Comparison of ENCODE assay signal across 13 cellular contexts in the genomic region with DNA sequence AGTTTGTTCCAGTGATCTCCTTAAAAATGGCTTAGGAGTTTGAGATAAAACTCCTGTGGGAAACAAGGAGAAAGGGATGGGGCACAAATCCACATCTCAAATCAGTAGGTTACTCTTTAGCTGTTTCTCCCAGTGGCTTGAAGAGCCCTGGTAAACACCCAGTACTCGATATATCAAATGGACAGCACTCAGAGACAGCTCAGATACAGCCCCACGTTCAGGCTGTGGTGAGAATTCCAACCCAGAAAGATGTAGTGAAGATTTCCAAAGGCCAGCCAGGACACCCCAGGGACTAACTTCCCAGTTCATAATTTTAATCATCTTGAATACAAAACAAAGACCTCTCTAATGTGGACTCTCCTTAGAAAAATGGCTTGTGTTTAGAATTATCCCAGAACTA. TPM values are rescaled to one million over a fixed set of nuclear protein-coding genes. Genes with fewer than 3 reads are reported as not detected.
A peak's percentile ranks its signal among the peaks of the same experiment; 100 is the strongest.
DNase-seq lines count a peak whose midpoint lies in the region; ATAC-seq, FAIRE-seq and TF ChIP-seq lines count a peak whose summit lies in the region.
"Had no signal": no experiment of that assay in that cellular context is flagged by ENCODE, and none has a peak within 500 bp of the region (broad histone marks: within the 10 kb centered on the region; RNA-seq: fewer than 3 reads in every experiment).

No MANE protein-coding gene starts in this region.

- POLR2A ChIA-PET in endothelial cell of umbilical vein (lab: Charles Lee), result interaction anchor here (1.3 kb wide), 2 partner anchors 13 to 126 kb away, joined by 6 to 7 read pairs; partner anchors contain the start of gene SRSF1

- BruUV-seq in endothelial cell of umbilical vein (replicated peaks; lab: Mats Ljungman, UMichigan), result no TSS peak

- H3K9me1 ChIP-seq in endothelial cell of umbilical vein (replicated peaks; ENCODE audit: control insufficient read depth, extremely low read depth, insufficient read depth, low read length), result no peaks in the 10 kb centered on the region

- H3K79me2 ChIP-seq in OCI-LY3 (ENCODE audit: low read length) (peaks cover 3% of the 10 kb centered on the region), endothelial cell of umbilical vein (ENCODE audit: control insufficient read depth, insufficient read depth, low read length) (peaks cover 5% of the 10 kb centered on the region)

- H3K4me2 ChIP-seq in OCI-LY3 (ENCODE audit: low read length) (peak overlapping the region; percentile 50), endothelial cell of umbilical vein (ENCODE audit: insufficient read depth, low read length) (no peak overlapping the region)

- TF ChIP-seq CTCF in OCI-LY3 (IDR thresholded peaks at IDR 0.05; ENCODE audit: low read depth, low read length) (no peak), endothelial cell of umbilical vein (IDR thresholded peaks at IDR 0.05; ENCODE audit: extremely low read depth in 1 of 2, insufficient read depth in 1 of 2, low read depth in 1 of 2, low read length in 2 of 2) (no peak)

- H2AFZ ChIP-seq in OCI-LY3 (ENCODE audit: low read depth, low read length), result no peak overlapping the region
- H2AFZ ChIP-seq in endothelial cell of umbilical vein (ENCODE audit: low read depth, low read length), result no peak overlapping the region

- peak; percentile 54 for ATAC-seq in sciatic nerve
- ATAC-seq in HG03280 (IDR thresholded peaks at IDR 0.05; ENCODE audit: unreplicated experiment), result no peak

- peak; percentile 49 for TF ChIP-seq POLR2A in endothelial cell of umbilical vein (IDR thresholded peaks at IDR 0.05; ENCODE audit: low read depth, low read length)

- H3K9ac ChIP-seq in OCI-LY3 (ENCODE audit: low read length) (no peak overlapping the region), endothelial cell of umbilical vein (replicated peaks; ENCODE audit: extremely low read depth, insufficient read depth, low read length) (no peak overlapping the region)

- FAIRE-seq in endothelial cell of umbilical vein (lab: Jason Lieb, UNC), result no peak
- FAIRE-seq: endometrium, G401.6 had no signal

- H3K36me3 ChIP-seq in OCI-LY3 (replicated peaks; ENCODE audit: low read depth, low read length) (peaks cover 28% of the 10 kb centered on the region), endothelial cell of umbilical vein (ENCODE audit: control insufficient read depth in 2 of 2, extremely low read depth in 1 of 2, insufficient read depth in 2 of 2, low read length in 2 of 2) (peaks cover 4 to 6% of the 10 kb centered on the region in 2 experiments)

- intact Hi-C loops in endothelial cell of umbilical vein (cut with micrococcal nuclease), result loop anchor here (2.0 kb wide), 1 partner anchor 144 kb away; the partner anchor contains the start of gene MRPS23
- intact Hi-C loops in sciatic nerve (cut with DNase I), result loop anchor here (5.0 kb wide), 1 partner anchor 137 kb away; no protein-coding TSS in a partner anchor
- intact Hi-C loops in head of caudate nucleus (cut with DNase I), result loop anchor here (2.0 kb wide), 1 partner anchor 102 kb away; no protein-coding TSS in a partner anchor

- 0 out of 2 replicates have a peak overlapping the region, but pooled peaks have one; percentile 13 for H3K4me3 ChIP-seq in OCI-LY3 (ENCODE audit: low read length)
- H3K4me3 ChIP-seq in endothelial cell of umbilical vein (replicated peaks in 1 of 3; ENCODE audit: insufficient read depth in 1 of 3, low read depth in 1 of 3, low read length in 3 of 3), result no peak overlapping the region

- CTCF ChIA-PET in endothelial cell of umbilical vein (lab: Charles Lee), result interaction anchor here (1.0 to 15.8 kb wide), 9 partner anchors 9 to 211 kb away, joined by 3 to 584 read pairs (median 6); partner anchors contain the start of genes MRPS23 and SRSF1

- H3K27ac ChIP-seq in OCI-LY3 (ENCODE audit: low read length) (peak overlapping the region; percentile 56), endothelial cell of umbilical vein (ENCODE audit: insufficient read depth, low read depth, low read length) (no peak overlapping the region)

- dilution Hi-C loops in endothelial cell of umbilical vein (cut with MboI; ENCODE audit: extremely low pct_ligation_motif_present, low sequenced_read_pairs), result loop anchor here (25.0 kb wide), 1 partner anchor 132 kb away; the partner anchor contains the start of gene MRPS23

- peaks cover 27% of the 10 kb centered on the region for H4K20me1 ChIP-seq in OCI-LY3 (ENCODE audit: insufficient read depth, low read length)
- H4K20me1 ChIP-seq in endothelial cell of umbilical vein (replicated peaks; ENCODE audit: control insufficient read depth, extremely low read depth, insufficient read depth, low read length), result no peaks in the 10 kb centered on the region

- no peaks in the 10 kb centered on the region for H3K9me3 ChIP-seq in OCI-LY3 (ENCODE audit: insufficient read depth, low read length)
- H3K9me3 ChIP-seq in endothelial cell of umbilical vein (replicated peaks; ENCODE audit: control insufficient read depth, insufficient read depth, low read length), result no peaks in the 10 kb centered on the region

- peaks cover 45% of the 10 kb centered on the region for H3K4me1 ChIP-seq in OCI-LY3 (ENCODE audit: low read length)
- H3K4me1 ChIP-seq in endothelial cell of umbilical vein (ENCODE audit: control insufficient read depth, extremely low read depth, insufficient read depth, low read length), result peaks cover 28% of the 10 kb centered on the region

- H3K27me3 ChIP-seq in OCI-LY3 (ENCODE audit: low read depth, low read length) (no peaks in the 10 kb centered on the region), endothelial cell of umbilical vein (ENCODE audit: control insufficient read depth in 2 of 2, insufficient read depth in 2 of 2, low read length in 2 of 2) (no peaks in the 10 kb centered on the region)

- peak; percentile 61 for DNase-seq in NCI-H510A treated with DMSO at 0.1 percent for 48 hours (lab: John Stamatoyannopoulos, UW)
- DNase-seq in NCI-H510A (lab: John Stamatoyannopoulos, UW), result no peak
- no peak for DNase-seq in endothelial cell of umbilical vein (ENCODE audit: low read depth, low spot score)
- no peak for DNase-seq in sciatic nerve (ENCODE audit: low spot score)
- no peak for DNase-seq in head of caudate nucleus
- DNase-seq in KG1 (lab: John Stamatoyannopoulos, UW), result no peak
- DNase-seq: activated CD4-positive, CD25-positive, alpha-beta regulatory T cell treated with anti-CD3 and anti-CD28 coated beads, Interleukin-2, amount 50 U/mL, for 72 hours; activated naive CD8-positive, alpha-beta T cell treated with anti-CD3 and anti-CD28 coated beads, Interleukin-2, amount 10 ng/mL, durations not matched to agents 7 days and 5 days; NCI-H187 treated with DMSO at 0.1 percent for 48 hours had no signal

TF ChIP-seq in endothelial cell of umbilical vein, 7 proteins besides CTCF, POLR2A, EP300 and RAD21:
- TF ChIP-seq POLR2AphosphoS5 (IDR thresholded peaks at IDR 0.05; ENCODE audit: insufficient read depth, low read depth, low read length) (no peak), FOS (IDR thresholded peaks at IDR 0.05; ENCODE audit: borderline replicate concordance, insufficient read depth, low read length) (no peak), MYC (IDR thresholded peaks at IDR 0.05; ENCODE audit: low read depth, low read length) (no peak), JUN (IDR thresholded peaks at IDR 0.05; ENCODE audit: borderline replicate concordance, insufficient read depth, insufficient read length, low read depth) (no peak), GATA2 (IDR thresholded peaks at IDR 0.05; ENCODE audit: insufficient read depth, insufficient read length, low read depth, low read length) (no peak), EZH2 (IDR thresholded peaks at IDR 0.05; ENCODE audit: borderline replicate concordance, low read depth, low read length, severe bottlenecking) (no peak), MAX (IDR thresholded peaks at IDR 0.05; ENCODE audit: insufficient read depth, insufficient read length) (no peak)

RNA-seq across cellular contexts. Expression of gene VEZF1, which starts 6.4 kb away (rescaled TPM):
- total RNA-seq in endothelial cell of umbilical vein (58.2 and 59.0 TPM in 2 replicates), sciatic nerve (73.8 TPM)
- polyA plus RNA-seq in endothelial cell of umbilical vein, result 26.9 and 27.8 TPM in 2 replicates
- polyA plus RNA-seq in endothelial cell of umbilical vein (2011; cell fraction: cytosol; rRNA removed), result 27.0 and 28.4 TPM in 2 replicates
- 31.4 and 38.2 TPM in 2 replicates for polyA plus RNA-seq in endothelial cell of umbilical vein (2011; cell fraction: nucleus; rRNA removed)
- 37.4 and 43.1 TPM in 2 replicates for polyA plus RNA-seq in endothelial cell of umbilical vein (2012)
- polyA minus RNA-seq in endothelial cell of umbilical vein, result 57.0 and 59.8 TPM in 2 replicates
- polyA minus RNA-seq in endothelial cell of umbilical vein (2011; cell fraction: cytosol; rRNA and poly(A)+ RNA removed), result 31.0 TPM
- polyA minus RNA-seq in endothelial cell of umbilical vein (2011; cell fraction: nucleus; rRNA and poly(A)+ RNA removed), result 30.9 and 35.3 TPM in 2 replicates

RNA-seq across cellular contexts. Expression of gene SRSF1, which starts 12.6 kb away (rescaled TPM):
- total RNA-seq in endothelial cell of umbilical vein (309 and 316 TPM in 2 replicates), sciatic nerve (169 TPM)
- polyA plus RNA-seq in endothelial cell of umbilical vein, result 133 and 147 TPM in 2 replicates
- 128 and 129 TPM in 2 replicates for polyA plus RNA-seq in endothelial cell of umbilical vein (2011; cell fraction: cytosol; rRNA removed)
- polyA plus RNA-seq in endothelial cell of umbilical vein (2011; cell fraction: nucleus; rRNA removed), result 353 and 457 TPM in 2 replicates
- polyA plus RNA-seq in endothelial cell of umbilical vein (2012), result 229 and 250 TPM in 2 replicates
- polyA minus RNA-seq in endothelial cell of umbilical vein, result 482 and 618 TPM in 2 replicates
- polyA minus RNA-seq in endothelial cell of umbilical vein (2011; cell fraction: cytosol; rRNA and poly(A)+ RNA removed), result 249 TPM
- polyA minus RNA-seq in endothelial cell of umbilical vein (2011; cell fraction: nucleus; rRNA and poly(A)+ RNA removed), result 376 and 579 TPM in 2 replicates

RNA-seq across cellular contexts. Expression of gene CUEDC1, which starts 39.2 kb away (rescaled TPM):
- total RNA-seq in endothelial cell of umbilical vein (27.7 and 28.5 TPM in 2 replicates), sciatic nerve (44.3 TPM)
- 15.8 and 16.5 TPM in 2 replicates for polyA plus RNA-seq in endothelial cell of umbilical vein
- polyA plus RNA-seq in endothelial cell of umbilical vein (2011; cell fraction: cytosol; rRNA removed), result 17.2 and 18.8 TPM in 2 replicates
- 47.0 and 57.2 TPM in 2 replicates for polyA plus RNA-seq in endothelial cell of umbilical vein (2011; cell fraction: nucleus; rRNA removed)
- 17.5 and 21.4 TPM in 2 replicates for polyA plus RNA-seq in endothelial cell of umbilical vein (2012)
- polyA minus RNA-seq in endothelial cell of umbilical vein, result 13.2 and 16.3 TPM in 2 replicates
- 1.1 TPM for polyA minus RNA-seq in endothelial cell of umbilical vein (2011; cell fraction: cytosol; rRNA and poly(A)+ RNA removed)
- polyA minus RNA-seq in endothelial cell of umbilical vein (2011; cell fraction: nucleus; rRNA and poly(A)+ RNA removed), result 11.7 and 18.9 TPM in 2 replicates
